9 cellular contexts compared by ENCODE assay signal in the genomic region with DNA sequence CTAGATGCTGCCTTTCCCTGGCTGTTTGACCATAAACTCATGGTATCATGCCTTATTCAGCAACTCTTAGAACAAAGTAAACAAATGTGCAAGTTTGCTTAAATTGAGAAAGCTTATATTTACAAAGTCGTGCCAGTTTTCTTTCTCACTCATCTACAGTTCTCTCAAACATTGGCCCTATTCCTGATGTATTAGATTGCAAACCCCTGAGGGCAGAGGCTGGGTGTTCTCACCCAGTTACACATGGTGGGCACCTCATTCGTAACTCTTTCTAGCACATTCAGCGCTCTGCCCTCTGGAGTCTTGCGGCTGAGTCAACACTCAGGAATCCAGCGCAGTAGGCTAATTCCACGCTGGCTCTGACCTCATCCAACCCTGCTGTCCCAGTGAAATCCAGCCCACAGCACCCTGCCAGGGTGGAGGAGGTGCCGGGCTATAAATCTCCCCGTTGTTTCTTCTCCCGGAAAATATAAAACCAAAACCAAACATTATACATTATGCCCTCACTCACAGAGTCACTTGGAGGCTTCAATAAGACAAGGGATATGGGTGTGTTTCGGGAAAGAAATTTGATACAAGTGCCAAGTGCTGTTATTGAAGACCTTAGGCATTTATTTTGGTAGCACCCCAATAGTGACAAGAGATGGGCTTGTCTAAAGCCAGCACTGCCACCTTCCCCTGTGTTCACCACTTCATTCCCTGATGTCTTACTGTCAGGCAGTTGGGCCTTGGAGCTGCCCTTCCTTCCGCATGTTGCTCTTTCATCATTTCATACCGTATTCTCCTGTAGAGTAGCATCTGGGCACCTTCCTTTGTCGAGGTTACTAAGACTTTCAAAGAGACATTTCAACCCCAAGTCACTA.
DNase-seq lines count a peak whose midpoint lies in the region; ATAC-seq, FAIRE-seq and TF ChIP-seq lines count a peak whose summit lies in the region.
"Had no signal": no experiment of that assay in that cellular context is flagged by ENCODE, and none has a peak within 500 bp of the region (broad histone marks: within the 10 kb centered on the region; RNA-seq: fewer than 3 reads in every experiment).

No MANE protein-coding gene starts in this region.

- peak overlapping the region; percentile 61 for H3K4me3 ChIP-seq in adipocyte (ENCODE audit: low read length)
- H3K4me3 ChIP-seq in testis: no peak overlapping the region

- intact Hi-C loops in testis (cut with DNase I; ENCODE audit: low total_unique reads): loop anchor here (5.0 to 10.0 kb wide), 2 partner anchors 144 to 297 kb away; no protein-coding TSS in a partner anchor

- H3K9ac ChIP-seq in adipocyte (ENCODE audit: low read length): peak overlapping the region; percentile 25

- peak overlapping the region; percentile 81 for H3K4me3 Mint-ChIP-seq in HFFc6

- peaks cover 5% of the 10 kb centered on the region for H3K36me3 Mint-ChIP-seq in HFFc6 (ENCODE audit: low read depth)

- H3K27me3 ChIP-seq in adipocyte (replicated peaks; ENCODE audit: control insufficient read depth, insufficient read depth, low read length): no peaks in the 10 kb centered on the region
- no peaks in the 10 kb centered on the region for H3K27me3 ChIP-seq in testis

- TF ChIP-seq CTCF in HFFc6 (IDR thresholded peaks at IDR 0.05) (no peak), testis (IDR thresholded peaks at IDR 0.05) (no peak)

- no peak overlapping the region for H3K27ac ChIP-seq in testis

- no peak for FAIRE-seq in GM12891 (lab: Jason Lieb, UNC)
- FAIRE-seq: endometrium had no signal

- 61 to 78% methylated on average over 13 of the region's 13 CpGs for WGBS in testis, 2 donors

- no peaks in the 10 kb centered on the region for H3K9me3 Mint-ChIP-seq in HFFc6

- TF ChIP-seq POLR2A in testis (IDR thresholded peaks at IDR 0.05) (no peak), GM12891 (IDR thresholded peaks at IDR 0.05; ENCODE audit: low read depth, low read length) (no peak)

- no peak for ATAC-seq in HG03460 (IDR thresholded peaks at IDR 0.05; ENCODE audit: unreplicated experiment)

- H3K27me3 Mint-ChIP-seq in HFFc6 (ENCODE audit: insufficient read depth): peaks cover 1% of the 10 kb centered on the region

- H3K4me1 Mint-ChIP-seq in HFFc6 (ENCODE audit: low read depth): peaks cover 71% of the 10 kb centered on the region

- DNase-seq in HFFc6 (peak; percentile 96), adipocyte (ENCODE audit: low read depth) (peak; percentile 97), islet precursor cell (peak; percentile 95), testis (peak; percentile 87), GM12891 (ENCODE audit: insufficient read length, low spot score) (no peak)
- DNase-seq in activated CD4-positive, CD25-positive, alpha-beta regulatory T cell treated with anti-CD3 and anti-CD28 coated beads, Interleukin-2, amount 50 U/mL, for 72 hours: no peak
- DNase-seq in stimulated activated CD4-positive, alpha-beta T cell treated with anti-CD3 and anti-CD28 coated beads, Interleukin-12 subunit alpha, Interleukin-12 subunit beta, amount 100 ng/mL, for 4 hours: no peak

- H3K4me1 ChIP-seq in adipocyte (ENCODE audit: control insufficient read depth, insufficient read depth, low read length) (peaks cover 46% of the 10 kb centered on the region), testis (peaks cover 10% of the 10 kb centered on the region)

- peak overlapping the region; percentile 90 for H3K27ac Mint-ChIP-seq in HFFc6

- H3K9me3 ChIP-seq in adipocyte (ENCODE audit: control insufficient read depth, low read length) (no peaks in the 10 kb centered on the region), testis (no peaks in the 10 kb centered on the region)

- H3K36me3 ChIP-seq in adipocyte (ENCODE audit: control insufficient read depth, insufficient read depth, low read length, severe bottlenecking): no peaks in the 10 kb centered on the region
- no peaks in the 10 kb centered on the region for H3K36me3 ChIP-seq in testis (ENCODE audit: low read depth, missing control alignments)

TF ChIP-seq in GM12891, 5 proteins besides CTCF, POLR2A, EP300 and RAD21:
- TF ChIP-seq PAX5 (IDR thresholded peaks at IDR 0.05; ENCODE audit: insufficient read depth, low read length, severe bottlenecking) (no peak), TAF1 (IDR thresholded peaks at IDR 0.05; ENCODE audit: low read depth, low read length) (no peak), POLR2AphosphoS5 (IDR thresholded peaks at IDR 0.05; ENCODE audit: low read depth, low read length) (no peak), POU2F2 (IDR thresholded peaks at IDR 0.05; ENCODE audit: low read depth, low read length) (no peak), SPI1 (IDR thresholded peaks at IDR 0.05; ENCODE audit: low read depth, low read length) (no peak)

Comparison
In these comparisons a context has a peak if more than half of its experiments do, and no peak if none do; other contexts are left out.
1. DNase-seq: peak in HFFc6 (single experiment), adipocyte (single experiment), islet precursor cell (single experiment) and testis (single experiment); none in activated CD4-positive, CD25-positive, alpha-beta regulatory T cell treated with anti-CD3 and anti-CD28 coated beads, Interleukin-2, amount 50 U/mL, for 72 hours (single experiment), GM12891 (single experiment) and stimulated activated CD4-positive, alpha-beta T cell treated with anti-CD3 and anti-CD28 coated beads, Interleukin-12 subunit alpha, Interleukin-12 subunit beta, amount 100 ng/mL, for 4 hours (single experiment).